10 cellular contexts compared by ENCODE assay signal in the genomic region with DNA sequence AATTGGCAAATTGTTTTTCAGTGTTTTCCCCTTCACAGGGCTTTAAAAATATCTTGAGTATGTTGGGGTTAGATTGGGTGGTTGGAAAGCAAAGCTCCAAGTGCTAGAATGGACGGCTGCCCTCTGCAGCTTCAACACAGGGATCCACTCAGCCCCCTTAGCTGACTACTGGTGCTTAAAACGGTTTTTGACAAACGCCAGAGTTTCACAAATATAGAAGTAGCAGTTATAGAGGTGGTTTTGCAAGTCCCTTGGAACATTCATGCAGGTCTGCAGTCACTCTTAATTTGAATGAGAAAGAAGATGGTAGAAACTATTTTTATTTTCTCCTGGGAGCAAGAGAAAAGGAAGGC.
DNase-seq lines count a peak whose midpoint lies in the region; ATAC-seq and TF ChIP-seq lines count a peak whose summit lies in the region.
"Had no signal": no experiment of that assay in that cellular context is flagged by ENCODE, and none has a peak within 500 bp of the region (broad histone marks: within the 10 kb centered on the region; RNA-seq: fewer than 3 reads in every experiment).

No MANE protein-coding gene starts in this region.

- intact Hi-C loops in tibial artery (cut with DNase I; ENCODE audit: low total_unique reads), result no loop called here

- H3K4me3 ChIP-seq in SJSA1, result peak overlapping the region; percentile 17
- H3K4me3 ChIP-seq in skeletal muscle cell (ENCODE audit: low read depth, low read length), result peak overlapping the region; percentile 38
- peak overlapping the region in 1 of 2 donors; percentile 1 for H3K4me3 ChIP-seq in tibial artery

- peak; percentile 35 for ATAC-seq in foreskin keratinocyte
- no peak for ATAC-seq in GM18498 (IDR thresholded peaks at IDR 0.05; ENCODE audit: unreplicated experiment)
- no peak for ATAC-seq in HG03520 (IDR thresholded peaks at IDR 0.05; ENCODE audit: unreplicated experiment)

- no peaks in the 10 kb centered on the region for H3K27me3 ChIP-seq in SJSA1 (replicated peaks)
- no peaks in the 10 kb centered on the region for H3K27me3 ChIP-seq in foreskin keratinocyte
- no peaks in the 10 kb centered on the region for H3K27me3 ChIP-seq in tibial artery

- H3K9me3 ChIP-seq in SJSA1 (replicated peaks), result no peaks in the 10 kb centered on the region
- H3K9me3 ChIP-seq in tibial artery, result no peaks in the 10 kb centered on the region

- H3K36me3 ChIP-seq in SJSA1 (no peaks in the 10 kb centered on the region), tibial artery (no peaks in the 10 kb centered on the region)

- peak; percentile 16 for DNase-seq in DMS 273 (lab: John Stamatoyannopoulos, UW; ENCODE audit: unreplicated experiment)
- DNase-seq in DMS 273 treated with DMSO at 0.1 percent for 48 hours (lab: John Stamatoyannopoulos, UW), result no peak
- no peak for DNase-seq in SJSA1 (ENCODE audit: low read depth in 1 of 2, low spot score in 2 of 2)
- DNase-seq in foreskin keratinocyte, result no peak
- DNase-seq in skeletal muscle cell (ENCODE audit: low read depth), result no peak
- DNase-seq in tibial artery, result no peak
- DNase-seq: GOT3 had no signal

- H3K4me1 ChIP-seq in SJSA1 (replicated peaks) (peaks cover 45% of the 10 kb centered on the region), foreskin keratinocyte (peaks cover 38% of the 10 kb centered on the region), tibial artery (peaks cover 0 to 88% (median 51%) of the 10 kb centered on the region in 4 donors)

- peak overlapping the region; percentile 91 for H3K27ac ChIP-seq in SJSA1
- peak overlapping the region; percentile 82 for H3K27ac ChIP-seq in foreskin keratinocyte
- peak overlapping the region in 1 of 2 donors; percentile 41 for H3K27ac ChIP-seq in tibial artery
- H3K27ac ChIP-seq: 22Rv1 had no signal

- TF ChIP-seq CTCF in foreskin keratinocyte (conservative IDR thresholded peaks at IDR 0.05) (no peak), tibial artery (IDR thresholded peaks at IDR 0.05) (no peak)
